Comparison of ENCODE assay signal across 4 cellular contexts in the genomic region with DNA sequence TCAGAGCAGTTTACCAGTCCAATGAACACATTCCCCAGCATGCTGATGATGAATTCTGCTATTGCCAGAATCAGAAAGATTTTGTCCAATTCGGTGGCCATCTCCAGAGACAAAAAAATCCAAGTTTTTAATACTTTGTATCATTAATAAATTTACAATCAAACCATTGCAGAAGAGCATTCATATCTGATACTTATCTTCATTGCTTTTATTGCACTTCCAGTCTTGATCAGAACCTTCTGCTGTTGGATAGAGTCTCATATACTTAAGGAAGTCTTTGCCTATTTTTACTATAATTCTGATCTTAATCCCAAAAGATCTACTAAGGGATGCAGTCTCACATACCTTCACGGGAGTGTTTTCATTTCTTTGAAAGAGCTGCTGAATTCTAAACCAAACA. TPM values are rescaled to one million over a fixed set of nuclear protein-coding genes. Genes with fewer than 3 reads are reported as not detected.
"Had no signal": no experiment of that assay in that cellular context is flagged by ENCODE, and none has a peak within 500 bp of the region (broad histone marks: within the 10 kb centered on the region; RNA-seq: fewer than 3 reads in every experiment).

A gene with protein sequence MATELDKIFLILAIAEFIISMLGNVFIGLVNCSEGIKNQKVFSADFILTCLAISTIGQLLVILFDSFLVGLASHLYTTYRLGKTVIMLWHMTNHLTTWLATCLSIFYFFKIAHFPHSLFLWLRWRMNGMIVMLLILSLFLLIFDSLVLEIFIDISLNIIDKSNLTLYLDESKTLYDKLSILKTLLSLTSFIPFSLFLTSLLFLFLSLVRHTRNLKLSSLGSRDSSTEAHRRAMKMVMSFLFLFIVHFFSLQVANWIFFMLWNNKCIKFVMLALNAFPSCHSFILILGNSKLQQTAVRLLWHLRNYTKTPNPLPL (minus strand): TSS at position 101 of the 400 bp plus-strand sequence. CDS start 0 bp downstream, at position 101.

- DNase-seq: GDM1, GF-D8 had no signal

- H3K4me3 ChIP-seq: GM12878 had no signal

- ATAC-seq: GM12878 had no signal

RNA-seq across cellular contexts. Expression of the gene that starts here (rescaled TPM):
- total RNA-seq: G401, GM12878 had no signal
- polyA plus RNA-seq: GM12878 had no signal
